ENCODE assay signal across 26 cellular contexts in genomic region chr2:144348846-144349245, GRCh38.
A peak's percentile ranks its signal among the peaks of the same experiment; 100 is the strongest.
DNase-seq lines count a peak whose midpoint lies in the region; ATAC-seq, FAIRE-seq and TF ChIP-seq lines count a peak whose summit lies in the region.
"Had no signal": no experiment of that assay in that cellular context is flagged by ENCODE, and none has a peak within 500 bp of the region (broad histone marks: within the 10 kb centered on the region; RNA-seq: fewer than 3 reads in every experiment).

No MANE protein-coding gene starts in this region.

- no peak for FAIRE-seq in keratinocyte (lab: Jason Lieb, UNC)

- ATAC-seq in GM21423 (IDR thresholded peaks at IDR 0.05; ENCODE audit: unreplicated experiment) (no peak), GM21515 (IDR thresholded peaks at IDR 0.05; ENCODE audit: unreplicated experiment) (no peak)
- ATAC-seq: body of pancreas, heart left ventricle, upper lobe of right lung had no signal

- H3K4me1 ChIP-seq in HUES48 (ENCODE audit: control insufficient read depth, insufficient read depth, low read length) (peaks cover 53% of the 10 kb centered on the region), keratinocyte (ENCODE audit: control insufficient read depth, extremely low read depth, insufficient read depth, low read length) (no peaks in the 10 kb centered on the region), trophoblast cell (ENCODE audit: control insufficient read depth in 1 of 2, insufficient read depth in 2 of 2, low read length in 2 of 2) (peaks cover 8 to 19% of the 10 kb centered on the region in 2 experiments)
- H3K4me1 ChIP-seq: body of pancreas, upper lobe of right lung had no signal

- no peak for TF ChIP-seq CTCF in keratinocyte (optimal IDR thresholded peaks at IDR 0.05 in 1 of 3, IDR thresholded peaks at IDR 0.05 in 1 of 3, conservative IDR thresholded peaks at IDR 0.05 in 1 of 3; ENCODE audit: extremely low read depth in 1 of 3, insufficient read depth in 2 of 3, low read length in 3 of 3)

- no peaks in the 10 kb centered on the region for H3K79me2 ChIP-seq in keratinocyte (ENCODE audit: control insufficient read depth, insufficient read depth, low read length)
- no peaks in the 10 kb centered on the region for H3K79me2 ChIP-seq in trophoblast cell (ENCODE audit: control insufficient read depth, insufficient read depth, low read length, poor library complexity)

- no peak overlapping the region for H2AK5ac ChIP-seq in trophoblast cell (ENCODE audit: low read length)

- dilution Hi-C loops in keratinocyte (cut with MboI; ENCODE audit: extremely low pct_ligation_motif_present, low sequenced_read_pairs): no loop called here

- H3K4me3 ChIP-seq in HUES48 (ENCODE audit: low read depth, low read length) (no peak overlapping the region), SK-N-MC (no peak overlapping the region), keratinocyte (ENCODE audit: control insufficient read depth in 2 of 3, extremely low read depth in 1 of 3, insufficient read depth in 2 of 3, low read depth in 1 of 3, low read length in 3 of 3) (no peak overlapping the region), trophoblast cell (ENCODE audit: low read depth, low read length) (no peak overlapping the region)
- H3K4me3 ChIP-seq: body of pancreas, heart left ventricle, PC-9, skin epidermis, upper lobe of right lung had no signal

- peak overlapping the region; percentile 73 for H2BK5ac ChIP-seq in trophoblast cell (ENCODE audit: low read depth, low read length, poor library complexity)

- H3K9ac ChIP-seq in HUES48 (ENCODE audit: low read depth, low read length) (no peak overlapping the region), SK-N-MC (ENCODE audit: insufficient read length) (no peak overlapping the region), keratinocyte (ENCODE audit: control insufficient read depth, extremely low read depth, insufficient read depth, low read length) (no peak overlapping the region), trophoblast cell (ENCODE audit: low read length) (no peak overlapping the region)

- H3K9me3 ChIP-seq in HUES48 (ENCODE audit: control insufficient read depth, insufficient read depth, low read length) (no peaks in the 10 kb centered on the region), SK-N-MC (ENCODE audit: low read depth, low read length) (no peaks in the 10 kb centered on the region), keratinocyte (ENCODE audit: control insufficient read depth, low read depth, low read length) (no peaks in the 10 kb centered on the region), trophoblast cell (ENCODE audit: insufficient read depth, low read depth, low read length) (no peaks in the 10 kb centered on the region)
- H3K9me3 ChIP-seq: body of pancreas, heart left ventricle, upper lobe of right lung had no signal

- H3K14ac ChIP-seq in trophoblast cell (ENCODE audit: low read length): no peak overlapping the region

- no peaks in the 10 kb centered on the region for H3K9me1 ChIP-seq in keratinocyte (ENCODE audit: control insufficient read depth, extremely low read depth, insufficient read depth, low read length)

- H3K4ac ChIP-seq in trophoblast cell (ENCODE audit: low read depth, low read length): no peak overlapping the region

- H3K27me3 ChIP-seq in HUES48 (ENCODE audit: control insufficient read depth, insufficient read depth, low read length): no peaks in the 10 kb centered on the region; the same call in 1 of the 2 replicates
- H3K27me3 ChIP-seq in keratinocyte (ENCODE audit: control insufficient read depth, extremely low read depth, insufficient read depth, low read length): no peaks in the 10 kb centered on the region
- no peaks in the 10 kb centered on the region for H3K27me3 ChIP-seq in trophoblast cell (ENCODE audit: insufficient read depth, low read length)
- H3K27me3 ChIP-seq: body of pancreas, heart left ventricle, upper lobe of right lung had no signal

- no peak overlapping the region for H2BK120ac ChIP-seq in trophoblast cell (ENCODE audit: insufficient read depth, low read length, poor library complexity)

- H4K20me1 ChIP-seq in keratinocyte (ENCODE audit: control insufficient read depth, extremely low read depth, insufficient read depth, low read length): no peaks in the 10 kb centered on the region

- H2BK12ac ChIP-seq in trophoblast cell (ENCODE audit: low read length): no peak overlapping the region

- H4K91ac ChIP-seq in trophoblast cell (ENCODE audit: low read depth, low read length): peak overlapping the region; percentile 14

- DNase-seq in SK-N-MC (ENCODE audit: low read depth, low spot score) (no peak), keratinocyte (ENCODE audit: low read depth, low spot score) (no peak), trophoblast cell (no peak), iPS-NIHi7 (ENCODE audit: extremely low spot score) (no peak)
- DNase-seq: activated CD4-positive, alpha-beta T cell treated with anti-CD3 and anti-CD28 coated beads for 48 hours; activated CD8-positive, alpha-beta memory T cell treated with anti-CD3 and anti-CD28 coated beads for 24 hours; activated gamma-delta T cell treated with Interleukin-2 at 50 U/mL for 16 hours; activated T-cell treated with anti-CD3 and anti-CD28 coated beads, Interleukin-2, amount 50 U/mL, for 1 hour; body of pancreas; GOT3; heart left ventricle; NCI-H1048; NCI-H1694; NCI-H524 treated with DMSO at 0.1 percent for 48 hours; NK-92 treated with Interleukin-12 subunit alpha and Interleukin-12 subunit beta, amount 100 ng/mL, for 24 hours; occipital lobe; PC-9; Right ventricle myocardium superior; stimulated activated CD4-positive, alpha-beta T cell treated with anti-CD3 and anti-CD28 coated beads, Interleukin-2, amount 100 ng/mL, for 24 hours; upper lobe of right lung had no signal

- H3K36me3 ChIP-seq in HUES48 (ENCODE audit: control insufficient read depth, insufficient read depth, low read length): no peaks in the 10 kb centered on the region
- no peaks in the 10 kb centered on the region for H3K36me3 ChIP-seq in SK-N-MC (ENCODE audit: insufficient read depth, low read length)
- H3K36me3 ChIP-seq in keratinocyte (ENCODE audit: control insufficient read depth in 2 of 2, extremely low read depth in 1 of 2, insufficient read depth in 2 of 2, low read length in 2 of 2): no peaks in the 10 kb centered on the region
- H3K36me3 ChIP-seq in trophoblast cell (ENCODE audit: control insufficient read depth in 1 of 2, insufficient read depth in 2 of 2, low read length in 2 of 2): no peaks in the 10 kb centered on the region
- H3K36me3 ChIP-seq: heart left ventricle, upper lobe of right lung had no signal

- no peak overlapping the region for H4K12ac ChIP-seq in trophoblast cell (ENCODE audit: low read depth, low read length)

- H3K23ac ChIP-seq in trophoblast cell (ENCODE audit: low read length): no peak overlapping the region

- no peak overlapping the region for H3K18ac ChIP-seq in trophoblast cell (ENCODE audit: low read length)

- H4K8ac ChIP-seq in trophoblast cell (ENCODE audit: low read depth, low read length): no peak overlapping the region

- peak overlapping the region; percentile 23 for H3K27ac ChIP-seq in HUES48 (ENCODE audit: low read depth, low read length)
- H3K27ac ChIP-seq in SK-N-MC: peak overlapping the region; percentile 70; the same call in 1 of the 2 replicates
- no peak overlapping the region for H3K27ac ChIP-seq in keratinocyte (ENCODE audit: control insufficient read depth, insufficient read depth, low read length)
- H3K27ac ChIP-seq in trophoblast cell (ENCODE audit: low read depth, low read length): peak overlapping the region; percentile 90
- H3K27ac ChIP-seq: body of pancreas, epithelial cell of prostate, HL-60, PC-9, upper lobe of right lung had no signal

- WGBS in trophoblast cell (ENCODE audit: extremely low coverage, insufficient coverage, insufficient read length): no CpG with 5 or more reads among the region's 2 CpGs

- peaks cover 26% of the 10 kb centered on the region for H3K79me1 ChIP-seq in trophoblast cell (ENCODE audit: low read length)

- H3K4me2 ChIP-seq in keratinocyte (ENCODE audit: control insufficient read depth, extremely low read depth, insufficient read depth, low read depth, low read length) (no peak overlapping the region), trophoblast cell (ENCODE audit: low read length) (no peak overlapping the region)
- H3K4me2 ChIP-seq: PC-9 had no signal

- peak overlapping the region; percentile 23 for H2AFZ ChIP-seq in keratinocyte (ENCODE audit: control insufficient read depth, low read length)
- no peak overlapping the region for H2AFZ ChIP-seq in trophoblast cell (ENCODE audit: insufficient read depth, low read length, poor library complexity)
- H2AFZ ChIP-seq: PC-9 had no signal
